Comparison of ENCODE assay signal across 3 cellular contexts in genomic region chr7:10557375-10557774, GRCh38.
"Had no signal": no experiment of that assay in that cellular context is flagged by ENCODE, and none has a peak within 500 bp of the region (broad histone marks: within the 10 kb centered on the region; RNA-seq: fewer than 3 reads in every experiment).

No MANE protein-coding gene starts in this region.

- H3K4me3 ChIP-seq: GM12878 had no signal

- DNase-seq: GDM1, GF-D8 had no signal

- ATAC-seq: GM12878 had no signal
